In the genomic region with DNA sequence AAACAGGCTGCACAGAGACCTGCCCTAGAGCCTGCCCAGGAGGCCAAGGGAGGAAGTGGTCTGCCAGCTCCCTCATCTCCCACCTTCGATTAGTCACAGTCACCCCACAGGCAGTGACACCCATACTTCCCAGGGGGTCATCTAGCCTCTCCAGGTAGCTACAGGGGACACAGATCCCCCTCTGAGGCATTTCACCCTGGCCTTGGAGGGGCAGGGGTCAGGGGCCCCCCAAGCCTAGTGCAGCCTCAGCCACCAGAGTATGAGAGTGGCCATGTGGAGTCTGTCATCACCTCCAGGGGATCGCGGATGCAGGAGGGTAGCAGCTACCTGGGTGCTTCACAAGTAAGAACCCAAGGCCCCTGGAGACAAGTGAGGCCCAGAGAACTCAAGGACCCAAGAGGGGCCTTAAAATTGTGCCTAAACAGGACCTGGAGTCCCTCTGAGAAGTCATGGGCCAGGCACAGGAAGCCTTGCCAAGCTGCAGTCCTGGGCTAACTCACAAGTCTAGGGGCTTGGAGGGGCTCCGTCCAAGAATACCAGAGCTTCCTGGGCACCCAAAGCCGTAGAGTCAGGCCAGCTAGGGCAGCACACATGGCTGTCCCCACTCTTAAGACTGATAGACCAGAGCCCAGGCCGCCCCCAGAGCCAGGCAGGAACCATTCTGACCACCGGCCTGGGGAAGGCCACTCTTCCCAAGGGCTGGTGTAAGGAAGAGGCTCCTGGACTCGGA, we compare ENCODE assay signal across 24 cellular contexts.
A peak's percentile ranks its signal among the peaks of the same experiment; 100 is the strongest.
DNase-seq lines count a peak whose midpoint lies in the region; ATAC-seq, FAIRE-seq and TF ChIP-seq lines count a peak whose summit lies in the region.
"Had no signal": no experiment of that assay in that cellular context is flagged by ENCODE, and none has a peak within 500 bp of the region (broad histone marks: within the 10 kb centered on the region; RNA-seq: fewer than 3 reads in every experiment).

No MANE protein-coding gene starts in this region.

- H3K36me3 Mint-ChIP-seq in T-helper 17 cell (ENCODE audit: low read depth), result no peaks in the 10 kb centered on the region
- no peaks in the 10 kb centered on the region for H3K36me3 Mint-ChIP-seq in stimulated activated effector memory CD8-positive, alpha-beta T cell treated with anti-CD3 and anti-CD28 coated beads, Interleukin-12 subunit alpha, Interleukin-12 subunit beta, amount 100 ng/mL, for 72 hours
- H3K36me3 Mint-ChIP-seq: CD4-positive, CD25-positive, alpha-beta regulatory T cell had no signal

- ATAC-seq in T-helper 17 cell, result no peak
- ATAC-seq in stimulated activated effector memory CD8-positive, alpha-beta T cell treated with anti-CD3 and anti-CD28 coated beads, Interleukin-12 subunit alpha, Interleukin-12 subunit beta, amount 100 ng/mL, for 72 hours, result peak; percentile 58

- no peak overlapping the region for H2BK120ac ChIP-seq in mesendoderm (ENCODE audit: low read depth, low read length)

- no peak overlapping the region for H3K4me3 Mint-ChIP-seq in T-helper 17 cell
- no peak overlapping the region for H3K4me3 Mint-ChIP-seq in stimulated activated effector memory CD8-positive, alpha-beta T cell treated with anti-CD3 and anti-CD28 coated beads, Interleukin-12 subunit alpha, Interleukin-12 subunit beta, amount 100 ng/mL, for 72 hours
- H3K4me3 Mint-ChIP-seq: HFFc6 had no signal

- H3K27me3 ChIP-seq in mesendoderm (ENCODE audit: insufficient read depth, low read length, poor library complexity), result no peaks in the 10 kb centered on the region

- peak; percentile 46 for DNase-seq in activated CD8-positive, alpha-beta memory T cell treated with anti-CD3 and anti-CD28 coated beads, Interleukin-2, amount 50 U/mL, for 48 hours
- DNase-seq in activated CD8-positive, alpha-beta memory T cell treated with anti-CD3 and anti-CD28 coated beads, Interleukin-2, amount 50 U/mL, for 4 hours, result no peak
- DNase-seq in T-helper 17 cell (no peak), kidney (peak; percentile 52), mesendoderm (no peak), hypothalamus (lab: John Stamatoyannopoulos, UW) (no peak), cerebellar cortex (ENCODE audit: low spot score) (no peak)
- DNase-seq in stimulated activated effector memory CD8-positive, alpha-beta T cell treated with anti-CD3 and anti-CD28 coated beads, Interleukin-12 subunit alpha, Interleukin-12 subunit beta, amount 100 ng/mL, for 72 hours (ENCODE audit: low spot score in 2 of 2), result no peak
- DNase-seq: AML-193; CD4-positive, CD25-positive, alpha-beta regulatory T cell; COR-L47; DMS79; H7; HFFc6; NCI-H1105; NCI-H146; NCI-H2029; NCI-H226; NCI-H524; NCI-H774; NK-92 treated with Interleukin-12 subunit alpha and Interleukin-12 subunit beta, amount 100 ng/mL, for 24 hours; SIG-M5; SK-N-SH had no signal

- peaks cover 34% of the 10 kb centered on the region for H3K4me1 Mint-ChIP-seq in T-helper 17 cell
- H3K4me1 Mint-ChIP-seq in stimulated activated effector memory CD8-positive, alpha-beta T cell treated with anti-CD3 and anti-CD28 coated beads, Interleukin-12 subunit alpha, Interleukin-12 subunit beta, amount 100 ng/mL, for 72 hours, result peaks cover 80% of the 10 kb centered on the region

- no peak overlapping the region for H3K4ac ChIP-seq in mesendoderm (ENCODE audit: low read depth, low read length)

- H4K8ac ChIP-seq in mesendoderm (ENCODE audit: low read depth, low read length), result no peak overlapping the region

- no peak overlapping the region for H2AK5ac ChIP-seq in mesendoderm (ENCODE audit: low read length)

- no peaks in the 10 kb centered on the region for H3K27me3 Mint-ChIP-seq in T-helper 17 cell

- H3K9me3 ChIP-seq in T-helper 17 cell (ENCODE audit: control insufficient read depth, low read length, poor library complexity, severe bottlenecking) (no peaks in the 10 kb centered on the region), kidney (ENCODE audit: control insufficient read depth in 1 of 2, low read length in 2 of 2) (no peaks in the 10 kb centered on the region)
- H3K9me3 ChIP-seq: SK-N-SH had no signal

- H3K4me1 ChIP-seq in kidney (ENCODE audit: control insufficient read depth in 1 of 2, insufficient read depth in 1 of 2, low read depth in 1 of 2, low read length in 2 of 2) (no peaks in the 10 kb centered on the region), mesendoderm (ENCODE audit: control insufficient read depth, low read depth, low read length) (peaks cover 2% of the 10 kb centered on the region)

- intact Hi-C loops in kidney (cut with DNase I), result no loop called here

- no peaks in the 10 kb centered on the region for H3K79me1 ChIP-seq in mesendoderm (ENCODE audit: low read length)

- no peak overlapping the region for H2BK5ac ChIP-seq in mesendoderm (ENCODE audit: low read length)

- H3K36me3 ChIP-seq in kidney (ENCODE audit: control insufficient read depth in 1 of 2, insufficient read depth in 2 of 2, low read length in 2 of 2) (no peaks in the 10 kb centered on the region), mesendoderm (ENCODE audit: control insufficient read depth, insufficient read depth, low read length) (no peaks in the 10 kb centered on the region)

- no peak overlapping the region for H3K27ac ChIP-seq in kidney (ENCODE audit: low read depth in 2 of 2, low read length in 2 of 2)
- no peak overlapping the region for H3K27ac ChIP-seq in mesendoderm (ENCODE audit: low read depth, low read length)

- no peaks in the 10 kb centered on the region for H3K79me2 ChIP-seq in mesendoderm (ENCODE audit: control insufficient read depth, insufficient read depth, low read length)

- no peak overlapping the region for H3K9ac ChIP-seq in kidney (ENCODE audit: low read length in 2 of 2)
- no peak overlapping the region for H3K9ac ChIP-seq in mesendoderm (ENCODE audit: low read length)
- H3K9ac ChIP-seq: SK-N-SH had no signal

- no peak overlapping the region for H4K5ac ChIP-seq in mesendoderm (ENCODE audit: low read length)

- H3K56ac ChIP-seq in mesendoderm (ENCODE audit: low read length), result no peak overlapping the region

- TF ChIP-seq CTCF in kidney (IDR thresholded peaks at IDR 0.05; ENCODE audit: borderline replicate concordance, extremely low read depth, insufficient read depth), result no peak

- H3K18ac ChIP-seq in mesendoderm (ENCODE audit: low read length), result no peak overlapping the region

- WGBS in mesendoderm (ENCODE audit: extremely low coverage, insufficient coverage, low lambda C conversion rate), result no CpG with 5 or more reads among the region's 8 CpGs

- peak overlapping the region; percentile 61 for H3K27ac Mint-ChIP-seq in T-helper 17 cell
- H3K27ac Mint-ChIP-seq in stimulated activated effector memory CD8-positive, alpha-beta T cell treated with anti-CD3 and anti-CD28 coated beads, Interleukin-12 subunit alpha, Interleukin-12 subunit beta, amount 100 ng/mL, for 72 hours, result peak overlapping the region; percentile 75
- H3K27ac Mint-ChIP-seq: HFFc6 had no signal

- no peaks in the 10 kb centered on the region for H3K9me3 Mint-ChIP-seq in stimulated activated effector memory CD8-positive, alpha-beta T cell treated with anti-CD3 and anti-CD28 coated beads, Interleukin-12 subunit alpha, Interleukin-12 subunit beta, amount 100 ng/mL, for 72 hours
- H3K9me3 Mint-ChIP-seq: CD4-positive, CD25-positive, alpha-beta regulatory T cell; HFFc6 had no signal

- H3K4me3 ChIP-seq in kidney (ENCODE audit: low read length in 2 of 2) (no peak overlapping the region), mesendoderm (ENCODE audit: low read length) (no peak overlapping the region)
- H3K4me3 ChIP-seq: K562 had no signal

- no peak overlapping the region for H2BK15ac ChIP-seq in mesendoderm (replicated peaks; ENCODE audit: low read depth)

- no peak for FAIRE-seq in kidney (lab: Jason Lieb, UNC)
- FAIRE-seq: K562 had no signal

- H3K4me2 ChIP-seq in mesendoderm (ENCODE audit: low read length), result no peak overlapping the region
- H3K4me2 ChIP-seq: SK-N-SH had no signal

- H3K23ac ChIP-seq in mesendoderm (ENCODE audit: low read length), result no peak overlapping the region

Comparison
In these comparisons a context has a peak if more than half of its experiments do, and no peak if none do; other contexts are left out.
1. DNase-seq: peak in activated CD8-positive, alpha-beta memory T cell treated with anti-CD3 and anti-CD28 coated beads, Interleukin-2, amount 50 U/mL, for 48 hours (single experiment) and kidney (single experiment); none in activated CD8-positive, alpha-beta memory T cell treated with anti-CD3 and anti-CD28 coated beads, Interleukin-2, amount 50 U/mL, for 4 hours (single experiment), T-helper 17 cell (0 of 3), stimulated activated effector memory CD8-positive, alpha-beta T cell treated with anti-CD3 and anti-CD28 coated beads, Interleukin-12 subunit alpha, Interleukin-12 subunit beta, amount 100 ng/mL, for 72 hours (0 of 2), mesendoderm (single experiment), hypothalamus (0 of 51) and cerebellar cortex (single experiment).